17 cellular contexts compared by ENCODE assay signal in the genomic region with DNA sequence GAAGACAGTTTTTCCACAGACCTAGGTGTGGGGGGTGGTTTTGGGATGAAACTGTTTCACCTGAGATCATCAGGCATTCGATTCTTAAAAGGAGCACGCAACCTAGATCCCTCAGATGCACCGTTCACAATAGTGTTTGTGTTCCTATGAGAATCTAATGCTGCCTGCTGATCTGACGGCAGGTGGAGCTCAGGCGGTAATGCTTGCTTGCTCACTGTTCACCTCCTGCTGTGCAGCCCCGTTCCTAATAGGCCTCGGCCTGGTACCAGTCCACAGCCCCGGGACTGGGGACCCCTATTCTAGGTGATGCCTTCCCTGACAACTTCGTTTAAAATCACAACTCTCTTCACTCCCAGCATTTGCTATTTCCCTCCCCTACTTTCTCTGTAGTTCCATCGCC.
DNase-seq lines count a peak whose midpoint lies in the region; ATAC-seq and TF ChIP-seq lines count a peak whose summit lies in the region.
"Had no signal": no experiment of that assay in that cellular context is flagged by ENCODE, and none has a peak within 500 bp of the region (broad histone marks: within the 10 kb centered on the region; RNA-seq: fewer than 3 reads in every experiment).

No MANE protein-coding gene starts in this region.

- peaks cover 60% of the 10 kb centered on the region for H3K27me3 ChIP-seq in WERI-Rb-1 (ENCODE audit: insufficient read depth, low read depth, severe bottlenecking)
- H3K27me3 ChIP-seq: BLaER1, MG63 had no signal

- H3K27ac ChIP-seq in WERI-Rb-1 = no peak overlapping the region
- H3K27ac ChIP-seq: BLaER1 had no signal

- H3K4me3 ChIP-seq in WERI-Rb-1 (ENCODE audit: low read depth, low read length) (no peak overlapping the region), epithelial cell of esophagus (ENCODE audit: low read length) (no peak overlapping the region)
- H3K4me3 ChIP-seq: BLaER1, MG63 had no signal

- ATAC-seq in HG02970 (IDR thresholded peaks at IDR 0.05; ENCODE audit: low FRiP score, unreplicated experiment) (no peak), HG03432 (IDR thresholded peaks at IDR 0.05; ENCODE audit: unreplicated experiment) (no peak)

- 0 out of 2 replicates have a peak, but pooled peaks have one; percentile 16 for TF ChIP-seq CTCF in WERI-Rb-1 (IDR thresholded peaks at IDR 0.05; ENCODE audit: low read depth, low read length)
- peak; percentile 35 for TF ChIP-seq CTCF in epithelial cell of esophagus (IDR thresholded peaks at IDR 0.05; ENCODE audit: insufficient read depth, low read depth, low read length, missing control alignments)

- TF ChIP-seq RAD21 in Ishikawa (IDR thresholded peaks at IDR 0.05; ENCODE audit: low read depth) = 0 out of 2 replicates have a peak, but pooled peaks have one; percentile 6

- TF ChIP-seq EP300 in Ishikawa (IDR thresholded peaks at IDR 0.05; ENCODE audit: borderline replicate concordance) = no peak

- peak; percentile 79 for DNase-seq in G401 (ENCODE audit: low spot score)
- no peak for DNase-seq in WERI-Rb-1
- DNase-seq in epithelial cell of esophagus (ENCODE audit: low read depth) = peak; percentile 4
- DNase-seq in activated CD8-positive, alpha-beta memory T cell treated with anti-CD3 and anti-CD28 coated beads, Interleukin-2, amount 50 U/mL, for 48 hours = no peak
- DNase-seq: CD8-positive, alpha-beta memory T cell; DMS153; EL; KBM-7; MG63; NCI-H1092 treated with DMSO at 0.1 percent for 48 hours; NCI-H1930; NCI-H510A treated with DMSO at 0.1 percent for 48 hours; T-helper 1 cell had no signal

- no peaks in the 10 kb centered on the region for H3K36me3 ChIP-seq in WERI-Rb-1
- H3K36me3 ChIP-seq: BLaER1, MG63 had no signal

- H3K9me3 ChIP-seq in WERI-Rb-1 (ENCODE audit: severe bottlenecking) = no peaks in the 10 kb centered on the region
- H3K9me3 ChIP-seq: BLaER1, MG63 had no signal

- in situ Hi-C loops in G401 (cut with HindIII; ENCODE audit: low sequenced_read_pairs) = no loop called here

TF ChIP-seq in Ishikawa, 13 proteins besides CTCF, POLR2A, EP300 and RAD21:
- TF ChIP-seq TCF12 (IDR thresholded peaks at IDR 0.05; ENCODE audit: low read depth) (no peak), CREB1 (IDR thresholded peaks at IDR 0.05; ENCODE audit: low read depth) (no peak), ZBTB7A (IDR thresholded peaks at IDR 0.05; ENCODE audit: low read depth) (no peak), TAF1 (IDR thresholded peaks at IDR 0.05; ENCODE audit: low read depth) (no peak), YY1 (IDR thresholded peaks at IDR 0.05; ENCODE audit: low read depth) (no peak), CEBPB (IDR thresholded peaks at IDR 0.05) (no peak), TEAD4 (IDR thresholded peaks at IDR 0.05) (no peak), NFIC (IDR thresholded peaks at IDR 0.05) (no peak), EGR1 (IDR thresholded peaks at IDR 0.05) (no peak), FOXM1 (IDR thresholded peaks at IDR 0.05; ENCODE audit: borderline replicate concordance, low read depth) (no peak)
- TF ChIP-seq, protein P1, sequence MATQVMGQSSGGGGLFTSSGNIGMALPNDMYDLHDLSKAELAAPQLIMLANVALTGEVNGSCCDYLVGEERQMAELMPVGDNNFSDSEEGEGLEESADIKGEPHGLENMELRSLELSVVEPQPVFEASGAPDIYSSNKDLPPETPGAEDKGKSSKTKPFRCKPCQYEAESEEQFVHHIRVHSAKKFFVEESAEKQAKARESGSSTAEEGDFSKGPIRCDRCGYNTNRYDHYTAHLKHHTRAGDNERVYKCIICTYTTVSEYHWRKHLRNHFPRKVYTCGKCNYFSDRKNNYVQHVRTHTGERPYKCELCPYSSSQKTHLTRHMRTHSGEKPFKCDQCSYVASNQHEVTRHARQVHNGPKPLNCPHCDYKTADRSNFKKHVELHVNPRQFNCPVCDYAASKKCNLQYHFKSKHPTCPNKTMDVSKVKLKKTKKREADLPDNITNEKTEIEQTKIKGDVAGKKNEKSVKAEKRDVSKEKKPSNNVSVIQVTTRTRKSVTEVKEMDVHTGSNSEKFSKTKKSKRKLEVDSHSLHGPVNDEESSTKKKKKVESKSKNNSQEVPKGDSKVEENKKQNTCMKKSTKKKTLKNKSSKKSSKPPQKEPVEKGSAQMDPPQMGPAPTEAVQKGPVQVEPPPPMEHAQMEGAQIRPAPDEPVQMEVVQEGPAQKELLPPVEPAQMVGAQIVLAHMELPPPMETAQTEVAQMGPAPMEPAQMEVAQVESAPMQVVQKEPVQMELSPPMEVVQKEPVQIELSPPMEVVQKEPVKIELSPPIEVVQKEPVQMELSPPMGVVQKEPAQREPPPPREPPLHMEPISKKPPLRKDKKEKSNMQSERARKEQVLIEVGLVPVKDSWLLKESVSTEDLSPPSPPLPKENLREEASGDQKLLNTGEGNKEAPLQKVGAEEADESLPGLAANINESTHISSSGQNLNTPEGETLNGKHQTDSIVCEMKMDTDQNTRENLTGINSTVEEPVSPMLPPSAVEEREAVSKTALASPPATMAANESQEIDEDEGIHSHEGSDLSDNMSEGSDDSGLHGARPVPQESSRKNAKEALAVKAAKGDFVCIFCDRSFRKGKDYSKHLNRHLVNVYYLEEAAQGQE (IDR thresholded peaks at IDR 0.05; ENCODE audit: low read depth) = no peak
- TF ChIP-seq, protein P2, sequence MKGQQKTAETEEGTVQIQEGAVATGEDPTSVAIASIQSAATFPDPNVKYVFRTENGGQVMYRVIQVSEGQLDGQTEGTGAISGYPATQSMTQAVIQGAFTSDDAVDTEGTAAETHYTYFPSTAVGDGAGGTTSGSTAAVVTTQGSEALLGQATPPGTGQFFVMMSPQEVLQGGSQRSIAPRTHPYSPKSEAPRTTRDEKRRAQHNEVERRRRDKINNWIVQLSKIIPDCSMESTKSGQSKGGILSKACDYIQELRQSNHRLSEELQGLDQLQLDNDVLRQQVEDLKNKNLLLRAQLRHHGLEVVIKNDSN (IDR thresholded peaks at IDR 0.05) = no peak
- TF ChIP-seq, protein P3, sequence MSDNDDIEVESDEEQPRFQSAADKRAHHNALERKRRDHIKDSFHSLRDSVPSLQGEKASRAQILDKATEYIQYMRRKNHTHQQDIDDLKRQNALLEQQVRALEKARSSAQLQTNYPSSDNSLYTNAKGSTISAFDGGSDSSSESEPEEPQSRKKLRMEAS (IDR thresholded peaks at IDR 0.05) = no peak
TF ChIP-seq in Ishikawa: peak in this region for 0.

Comparison
In these comparisons a context has a peak if more than half of its experiments do, and no peak if none do; other contexts are left out.
1. DNase-seq: peak in G401 (single experiment) and epithelial cell of esophagus (single experiment); none in WERI-Rb-1 (single experiment) and activated CD8-positive, alpha-beta memory T cell treated with anti-CD3 and anti-CD28 coated beads, Interleukin-2, amount 50 U/mL, for 48 hours (single experiment).